34 cellular contexts compared by ENCODE assay signal in the genomic region with DNA sequence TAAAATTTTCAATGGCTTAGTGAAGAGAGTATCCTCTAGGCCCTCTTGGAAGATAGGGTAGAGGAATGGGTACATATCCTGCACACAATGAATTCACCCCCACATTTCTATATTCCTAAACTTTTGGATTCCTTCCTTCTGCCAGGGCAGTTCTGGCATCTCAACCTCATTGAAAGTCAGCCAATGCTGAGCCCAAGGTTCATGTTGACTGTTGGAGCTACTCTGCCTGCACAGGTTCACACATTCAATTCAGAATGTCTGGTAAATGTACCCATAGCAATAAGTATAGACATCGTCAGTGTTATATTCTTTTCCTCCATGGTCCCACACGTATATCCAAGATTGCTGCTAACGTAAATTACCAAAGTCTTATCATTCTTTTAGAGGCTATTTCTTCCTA.
"Had no signal": no experiment of that assay in that cellular context is flagged by ENCODE, and none has a peak within 500 bp of the region (broad histone marks: within the 10 kb centered on the region; RNA-seq: fewer than 3 reads in every experiment).

No MANE protein-coding gene starts in this region.

- H3K36me3 ChIP-seq: MG63 had no signal

- H3K27me3 ChIP-seq: MG63 had no signal

- DNase-seq: Karpas-422, Kasumi-1, MG63, MM.1S, MV-4-11, NCI-H1048, NCI-H1092, NCI-H1092 treated with DMSO at 0.1 percent for 48 hours, NCI-H1105, NCI-H1105 treated with DMSO at 0.1 percent for 48 hours, NCI-H1417, NCI-H1417 treated with DMSO at 0.1 percent for 48 hours, NCI-H1436, NCI-H1436 treated with DMSO at 0.1 percent for 48 hours, NCI-H146, NCI-H1694, NCI-H1694 treated with DMSO at 0.1 percent for 48 hours, NCI-H187, NCI-H187 treated with DMSO at 0.1 percent for 48 hours, NCI-H1930, NCI-H2029, NCI-H2081, NCI-H2081 treated with DMSO at 0.1 percent for 48 hours, NCI-H2107, NCI-H2171, NCI-H2171 treated with DMSO at 0.1 percent for 48 hours, NCI-H2227 treated with DMSO at 0.1 percent for 48 hours, NCI-H226, NCI-H345, NCI-H446, NCI-H446 treated with DMSO at 0.1 percent for 48 hours, NCI-H510A, NCI-H510A treated with DMSO at 0.1 percent for 48 hours, NCI-H524 had no signal

- H3K4me3 ChIP-seq: MG63 had no signal
